Comparison of ENCODE assay signal across 28 cellular contexts in the genomic region with DNA sequence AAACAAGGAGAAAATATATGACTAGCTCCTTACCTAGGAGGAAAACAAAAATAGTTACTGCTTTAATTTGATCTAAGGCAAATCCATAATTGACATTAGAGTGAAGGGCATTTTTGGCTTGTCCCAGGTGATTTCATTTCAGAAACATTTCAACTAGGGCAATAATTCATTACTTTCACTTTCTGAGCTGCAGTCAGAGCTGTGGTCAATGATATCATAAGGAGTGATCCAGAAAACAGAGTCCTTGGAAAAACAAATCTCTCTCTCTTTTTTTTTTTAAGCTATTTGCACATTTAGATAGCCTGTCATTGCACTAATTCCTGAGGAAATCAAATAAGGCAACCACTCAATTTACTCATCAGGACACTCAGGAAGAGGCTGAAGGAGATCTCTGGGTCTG.
"Had no signal": no experiment of that assay in that cellular context is flagged by ENCODE, and none has a peak within 500 bp of the region (broad histone marks: within the 10 kb centered on the region; RNA-seq: fewer than 3 reads in every experiment).

No MANE protein-coding gene starts in this region.

- H3K36me3 ChIP-seq: SJSA1 had no signal

- H3K4me1 Mint-ChIP-seq: T-helper 17 cell had no signal

- H3K4me3 Mint-ChIP-seq: activated CD8-positive, alpha-beta T cell treated with anti-CD3 and anti-CD28 coated beads, Interleukin-2, amount 10 ng/mL, durations not matched to agents 7 days and 5 days; activated naive CD4-positive, alpha-beta T cell treated with anti-CD3 and anti-CD28 coated beads for 36 hours; activated naive CD8-positive, alpha-beta T cell; activated T-cell treated with anti-CD3 and anti-CD28 coated beads, Interleukin-2, amount 50 U/mL, for 24 hours; T-helper 17 cell; WTC11 had no signal

- H3K9me3 ChIP-seq: SJSA1 had no signal

- H3K36me3 Mint-ChIP-seq: activated naive CD8-positive, alpha-beta T cell; WTC11 had no signal

- ATAC-seq: activated CD8-positive, alpha-beta T cell treated with anti-CD3 and anti-CD28 coated beads, Interleukin-2, amount 10 ng/mL, durations not matched to agents 7 days and 5 days; K562; Panc1; T-helper 17 cell; WTC11 had no signal

- H3K4me1 ChIP-seq: SJSA1 had no signal

- H3K27ac ChIP-seq: RWPE1, SJSA1 had no signal

- DNase-seq: activated CD4-positive, alpha-beta T cell treated with anti-CD3 and anti-CD28 coated beads for 48 hours; activated CD4-positive, alpha-beta T cell treated with anti-CD3 and anti-CD28 coated beads, Interleukin-2, amount 50 U/mL, for 4 hours; activated CD4-positive, CD25-positive, alpha-beta regulatory T cell treated with anti-CD3 and anti-CD28 coated beads, Interleukin-2, amount 50 U/mL, for 72 hours; activated CD8-positive, alpha-beta T cell treated with anti-CD3 and anti-CD28 coated beads, Interleukin-2, amount 10 ng/mL, durations not matched to agents 7 days and 5 days; activated effector memory CD4-positive, alpha-beta T cell treated with anti-CD3 and anti-CD28 coated beads, Interleukin-2, amount 50 U/mL, for 16 hours; activated naive CD4-positive, alpha-beta T cell treated with anti-CD3 and anti-CD28 coated beads for 36 hours; activated T-cell treated with anti-CD3 and anti-CD28 coated beads, Interleukin-2, amount 50 U/mL, for 24 hours; amygdala; caudate nucleus; Karpas-422; MM.1S; NCI-H1105 treated with DMSO at 0.1 percent for 48 hours; NCI-H1436 treated with DMSO at 0.1 percent for 48 hours; NCI-H187 treated with DMSO at 0.1 percent for 48 hours; NCI-H2081 treated with DMSO at 0.1 percent for 48 hours; NCI-H2171 treated with DMSO at 0.1 percent for 48 hours; NCI-H226; NCI-H526; NCI-H774; Right ventricle myocardium superior; T-helper 17 cell; T-helper 9 cell had no signal

- H3K27me3 ChIP-seq: SJSA1 had no signal

- H3K27me3 Mint-ChIP-seq: activated naive CD8-positive, alpha-beta T cell; activated T-cell treated with anti-CD3 and anti-CD28 coated beads, Interleukin-2, amount 50 U/mL, for 24 hours; T-helper 17 cell had no signal

- H3K27ac Mint-ChIP-seq: activated CD8-positive, alpha-beta T cell treated with anti-CD3 and anti-CD28 coated beads, Interleukin-2, amount 10 ng/mL, durations not matched to agents 7 days and 5 days; activated naive CD4-positive, alpha-beta T cell treated with anti-CD3 and anti-CD28 coated beads for 36 hours; activated naive CD8-positive, alpha-beta T cell; activated T-cell treated with anti-CD3 and anti-CD28 coated beads, Interleukin-2, amount 50 U/mL, for 24 hours; T-helper 17 cell; WTC11 had no signal

- H3K4me3 ChIP-seq: K562, SJSA1 had no signal
